In genomic region chr2:44943693-44944101, GRCh38 we compare ENCODE assay signal across 17 cellular contexts. TPM values are rescaled to one million over a fixed set of nuclear protein-coding genes. Genes with fewer than 3 reads are reported as not detected.
DNase-seq lines count a peak whose midpoint lies in the region; ATAC-seq, FAIRE-seq and TF ChIP-seq lines count a peak whose summit lies in the region.
"Had no signal": no experiment of that assay in that cellular context is flagged by ENCODE, and none has a peak within 500 bp of the region (broad histone marks: within the 10 kb centered on the region; RNA-seq: fewer than 3 reads in every experiment).

No MANE protein-coding gene starts in this region.

- no TSS peak for BruUV-seq in HepG2 (replicated peaks; lab: Mats Ljungman, UMichigan)

- 33% methylated on average over 7 of the region's 10 CpGs for WGBS in HepG2 (ENCODE audit: low lambda C conversion rate)
- 21% methylated on average over 4 of the region's 10 CpGs for WGBS in right lobe of liver (ENCODE audit: insufficient coverage, low coverage, low lambda C conversion rate, missing lambda C conversion rate)
- WGBS in esophagus squamous epithelium, 2 donors = 49 to 50% methylated on average over 7 to 9 of the region's 10 CpGs

- H3K9me3 ChIP-seq in HepG2 (ENCODE audit: low read length) = no peaks in the 10 kb centered on the region
- H3K9me3 ChIP-seq in right lobe of liver = no peaks in the 10 kb centered on the region
- no peaks in the 10 kb centered on the region for H3K9me3 ChIP-seq in T-helper 17 cell (ENCODE audit: control insufficient read depth, low read length, poor library complexity, severe bottlenecking)
- H3K9me3 ChIP-seq in iPS-18a (ENCODE audit: control insufficient read depth, low read depth, low read length) = no peaks in the 10 kb centered on the region
- H3K9me3 ChIP-seq in esophagus squamous epithelium = no peaks in the 10 kb centered on the region

- H3K27ac Mint-ChIP-seq in T-helper 17 cell = no peak overlapping the region

- peaks cover 80% of the 10 kb centered on the region for H3K27me3 Mint-ChIP-seq in T-helper 17 cell

- H3K9ac ChIP-seq in HepG2 (ENCODE audit: insufficient read depth, low read depth, low read length) (no peak overlapping the region), iPS-18a (ENCODE audit: low read length) (no peak overlapping the region)

- peaks cover 31% of the 10 kb centered on the region for H3K4me1 Mint-ChIP-seq in T-helper 17 cell

- peaks cover 20 to 92% of the 10 kb centered on the region in 2 experiments for H3K27me3 ChIP-seq in HepG2 (ENCODE audit: control insufficient read depth in 1 of 2, insufficient read depth in 2 of 2, low read length in 2 of 2)
- peaks cover 0 to 40% of the 10 kb centered on the region in 2 donors for H3K27me3 ChIP-seq in right lobe of liver
- H3K27me3 ChIP-seq in iPS-18a (ENCODE audit: control insufficient read depth, insufficient read depth, low read length) = peaks cover 100% of the 10 kb centered on the region
- H3K27me3 ChIP-seq in esophagus squamous epithelium = peaks cover 36 to 100% (median 52%) of the 10 kb centered on the region in 4 donors

- H3K4me2 ChIP-seq in HepG2 (ENCODE audit: low read depth, low read length) = no peak overlapping the region

- H2AFZ ChIP-seq in HepG2 (ENCODE audit: low read length) = no peak overlapping the region

- H3K4me3 Mint-ChIP-seq in T-helper 17 cell = peak overlapping the region; percentile 78

- POLR2A ChIA-PET in HepG2 (lab: Yijun Ruan, JAX) = no interaction called here

- TF ChIP-seq EP300 in HepG2 (IDR thresholded peaks at IDR 0.05; ENCODE audit: low read depth in 2 of 2, low read length in 2 of 2) = no peak
- TF ChIP-seq EP300 in HepG2 (CRISPR knock-in tag; IDR thresholded peaks at IDR 0.05; ENCODE audit: borderline replicate concordance) = no peak

- no peaks in the 10 kb centered on the region for H3K79me2 ChIP-seq in HepG2 (ENCODE audit: insufficient read depth, low read length)

- H3K27ac ChIP-seq in HepG2 (ENCODE audit: extremely low read length, insufficient read depth, low read length) = no peak overlapping the region
- no peak overlapping the region for H3K27ac ChIP-seq in right lobe of liver
- no peak overlapping the region for H3K27ac ChIP-seq in iPS-18a (ENCODE audit: low read length)
- no peak overlapping the region for H3K27ac ChIP-seq in esophagus squamous epithelium

- FAIRE-seq in HepG2 (lab: Jason Lieb, UNC) = no peak

- peaks cover 11% of the 10 kb centered on the region for H3K36me3 Mint-ChIP-seq in T-helper 17 cell (ENCODE audit: low read depth)

- H3K4me1 ChIP-seq in HepG2 (ENCODE audit: insufficient read depth, low read length) = peaks cover 10% of the 10 kb centered on the region
- H3K4me1 ChIP-seq in right lobe of liver = peaks cover 0 to 20% (median 0%) of the 10 kb centered on the region in 4 donors
- H3K4me1 ChIP-seq in iPS-18a (ENCODE audit: control insufficient read depth, low read depth, low read length) = peaks cover 39% of the 10 kb centered on the region
- peaks cover 28 to 56% (median 38%) of the 10 kb centered on the region in 3 donors for H3K4me1 ChIP-seq in esophagus squamous epithelium

- intact Hi-C loops in HepG2 (cut with micrococcal nuclease; ENCODE audit: unreplicated experiment) = no loop called here
- intact Hi-C loops in right lobe of liver (cut with DNase I) = no loop called here
- intact Hi-C loops in esophagus squamous epithelium (cut with DNase I) = no loop called here

- no peaks in the 10 kb centered on the region; the same call in 1 of the 2 replicates for H4K20me1 ChIP-seq in HepG2 (ENCODE audit: insufficient read depth, low read length)

- no peak for TF ChIP-seq RAD21 in HepG2 (CRISPR knock-in tag; IDR thresholded peaks at IDR 0.05)

- ATAC-seq in HepG2 (peak; percentile 30), right lobe of liver (no peak), T-helper 17 cell (no peak), HG02623 (IDR thresholded peaks at IDR 0.05; ENCODE audit: unreplicated experiment) (no peak)
- ATAC-seq: left colon had no signal

- CTCF ChIA-PET in HepG2 (lab: Yijun Ruan, JAX; ENCODE audit: low intra/inter-chr PET ratio, low total read pairs) = no interaction called here

- TF ChIP-seq CTCF in HepG2 (CRISPR knock-in tag; IDR thresholded peaks at IDR 0.05) = no peak
- no peak for TF ChIP-seq CTCF in right lobe of liver (IDR thresholded peaks at IDR 0.05)
- TF ChIP-seq CTCF in esophagus squamous epithelium (IDR thresholded peaks at IDR 0.05) = no peak

- in situ Hi-C loops in HepG2 (cut with HindIII; ENCODE audit: extremely low pct_ligation_motif_present, low pct_unique_long_range_greater_than_20kb) = loop anchor here (10.0 kb wide), 1 partner anchor 549 kb away; no protein-coding TSS in a partner anchor

- TF ChIP-seq POLR2A in HepG2 (IDR thresholded peaks at IDR 0.05; ENCODE audit: insufficient read depth in 1 of 2, low read depth in 2 of 2, low read length in 2 of 2) = no peak
- TF ChIP-seq POLR2A in right lobe of liver (IDR thresholded peaks at IDR 0.05) = no peak
- TF ChIP-seq POLR2A in esophagus squamous epithelium (IDR thresholded peaks at IDR 0.05) = no peak

- DNase-seq in HepG2 (ENCODE audit: low spot score) (no peak), right lobe of liver (no peak), T-helper 17 cell (no peak), islet precursor cell (no peak), SW 1271 (lab: John Stamatoyannopoulos, UW) (no peak), esophagus squamous epithelium (lab: John Stamatoyannopoulos, UW) (no peak)
- DNase-seq: amygdala; effector CD4-positive, alpha-beta T cell; left colon; NCI-H2107; stimulated activated CD4-positive, alpha-beta T cell treated with anti-CD3 and anti-CD28 coated beads, Interleukin-15, amount 100 ng/mL, for 24 hours; T-helper 9 cell had no signal

- H3K4me3 ChIP-seq in HepG2 (replicated peaks in 1 of 3; ENCODE audit: insufficient read depth in 1 of 3, low read depth in 2 of 3, low read length in 3 of 3) = no peak overlapping the region
- no peak overlapping the region for H3K4me3 ChIP-seq in right lobe of liver
- H3K4me3 ChIP-seq in iPS-18a (ENCODE audit: low read length) = peak overlapping the region; percentile 46
- no peak overlapping the region for H3K4me3 ChIP-seq in esophagus squamous epithelium

- H3K36me3 ChIP-seq in HepG2 (replicated peaks in 1 of 2; ENCODE audit: control insufficient read depth in 1 of 2, insufficient read depth in 2 of 2, low read length in 2 of 2) (no peaks in the 10 kb centered on the region), right lobe of liver (no peaks in the 10 kb centered on the region), iPS-18a (ENCODE audit: control insufficient read depth, low read depth, low read length) (no peaks in the 10 kb centered on the region), esophagus squamous epithelium (no peaks in the 10 kb centered on the region)

TF ChIP-seq in HepG2, 621 proteins besides CTCF, POLR2A, EP300 and RAD21 (continues in another document):
- no peak for TF ChIP-seq ZNF644 (CRISPR knock-in tag; IDR thresholded peaks at IDR 0.05; ENCODE audit: low read depth)
- TF ChIP-seq PRDM15 (CRISPR knock-in tag; IDR thresholded peaks at IDR 0.05) = no peak

RNA-seq across cellular contexts. Expression of gene SIX3, which starts 2.2 kb away (rescaled TPM):
- total RNA-seq in HepG2 (2016; rRNA removed; fragmentation: Illumina TruSeq; extraction: Trizol) = not detected in 2 replicates
- total RNA-seq in HepG2 (2016; cell fraction: cytosol; rRNA removed; fragmentation: Illumina TruSeq; extraction: Trizol; ENCODE audit: low read depth) = not detected in 2 replicates
- not detected in 2 replicates for total RNA-seq in HepG2 (2016; cell fraction: insoluble cytoplasmic fraction; rRNA removed; fragmentation: Illumina TruSeq; extraction: Trizol)
- total RNA-seq in HepG2 (2016; cell fraction: membrane; rRNA removed; fragmentation: Illumina TruSeq; extraction: Trizol) = not detected in 2 replicates
- not detected in 2 replicates for total RNA-seq in HepG2 (2016; cell fraction: nucleus; rRNA removed; fragmentation: Illumina TruSeq; extraction: Trizol)
- polyA plus RNA-seq in HepG2 (2011; rRNA removed) = not detected in 2 replicates
- polyA plus RNA-seq in HepG2 (2011; cell fraction: cytosol; rRNA removed) = not detected in 2 replicates
- polyA plus RNA-seq in HepG2 (2011; cell fraction: nucleus; rRNA removed) = not detected in 2 replicates
- polyA plus RNA-seq in HepG2 (2012) = not detected in 2 replicates
- polyA plus RNA-seq in HepG2 (2016; cell fraction: cytosol; fragmentation: Illumina TruSeq; extraction: Trizol; ENCODE audit: low read depth) = not detected in 2 replicates
- polyA plus RNA-seq in HepG2 (2016; cell fraction: insoluble cytoplasmic fraction; fragmentation: Illumina TruSeq; extraction: Trizol; ENCODE audit: low read depth) = not detected in 2 replicates
- polyA plus RNA-seq in HepG2 (2016; cell fraction: membrane; fragmentation: Illumina TruSeq; extraction: Trizol; ENCODE audit: low read depth) = not detected in 2 replicates
- not detected in 2 replicates for polyA plus RNA-seq in HepG2 (2016; cell fraction: nucleus; fragmentation: Illumina TruSeq; extraction: Trizol; ENCODE audit: insufficient read depth, low read depth)
- polyA minus RNA-seq in HepG2 (2011; rRNA and poly(A)+ RNA removed; ENCODE audit: low replicate concordance) = not detected in 2 replicates
- not detected in 2 replicates for polyA minus RNA-seq in HepG2 (2011; cell fraction: cytosol; rRNA and poly(A)+ RNA removed)
- polyA minus RNA-seq in HepG2 (2011; cell fraction: nucleus; rRNA and poly(A)+ RNA removed) = not detected in 2 replicates
- not detected for total RNA-seq in right lobe of liver
- not detected for total RNA-seq in T-helper 17 cell
- not detected for total RNA-seq in esophagus squamous epithelium
- total RNA-seq: glomerular endothelial cell, left colon, LHCN-M2, omental fat pad had no signal
